17 cellular contexts compared by ENCODE assay signal in the genomic region with DNA sequence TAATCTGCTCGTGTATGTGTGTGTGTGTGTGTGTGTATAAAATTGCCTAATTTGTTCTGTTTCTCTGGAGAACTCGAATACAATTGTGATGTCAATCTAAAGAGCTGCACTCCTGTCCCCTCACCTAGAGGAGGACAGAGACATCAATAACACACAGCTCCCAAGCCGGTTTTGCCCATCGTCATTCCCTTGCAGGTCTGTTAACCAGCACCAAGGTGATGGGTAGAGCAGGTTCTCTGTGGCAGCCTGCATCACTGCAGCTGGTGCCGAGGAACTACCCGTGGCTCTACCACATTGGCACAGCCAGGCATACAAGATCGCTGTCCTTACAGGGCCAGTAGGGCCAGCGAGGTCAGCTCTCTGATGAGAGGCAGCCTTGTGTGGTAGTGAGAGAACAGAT.
"Had no signal": no experiment of that assay in that cellular context is flagged by ENCODE, and none has a peak within 500 bp of the region (broad histone marks: within the 10 kb centered on the region; RNA-seq: fewer than 3 reads in every experiment).

No MANE protein-coding gene starts in this region.

- H3K27me3 Mint-ChIP-seq: central memory CD8-positive, alpha-beta T cell; progenitor cell of endocrine pancreas had no signal

- H3K4me3 Mint-ChIP-seq: central memory CD8-positive, alpha-beta T cell; nephron progenitor cell; T-helper 2 cell treated with Interferon-gamma antibody and Interleukin-4, amounts not matched to agents 5 μg/mL and 100 μg/mL, for 36 hours had no signal

- H3K9me3 Mint-ChIP-seq: central memory CD8-positive, alpha-beta T cell; nephron progenitor cell; T-helper 2 cell treated with Interferon-gamma antibody and Interleukin-4, amounts not matched to agents 5 μg/mL and 100 μg/mL, for 36 hours had no signal

- H3K27ac Mint-ChIP-seq: nephron progenitor cell; progenitor cell of endocrine pancreas; T-helper 2 cell treated with Interferon-gamma antibody and Interleukin-4, amounts not matched to agents 5 μg/mL and 100 μg/mL, for 36 hours had no signal

- ATAC-seq: body of pancreas, upper lobe of right lung had no signal

- DNase-seq: activated CD8-positive, alpha-beta memory T cell treated with anti-CD3 and anti-CD28 coated beads, Interleukin-2, amount 50 U/mL, for 48 hours; activated naive CD4-positive, alpha-beta T cell treated with anti-CD3 and anti-CD28 coated beads, Interleukin-2, amount 50 U/mL, for 16 hours; amniotic stem cell; body of pancreas; effector CD8-positive, alpha-beta T cell; foreskin fibroblast; glutamatergic neuron; kidney glomerular epithelial cell; nephron progenitor cell; occipital lobe; stimulated activated CD4-positive, alpha-beta T cell treated with anti-CD3 and anti-CD28 coated beads, Interleukin-15, amount 100 ng/mL, for 24 hours; stimulated activated CD4-positive, alpha-beta T cell treated with anti-CD3 and anti-CD28 coated beads, Interleukin-4, amount 100 ng/mL, for 1 hour; stimulated activated naive CD4-positive, alpha-beta T cell treated with Interleukin-2 at 50 U/mL for 16 hours; upper lobe of right lung had no signal
